9 cellular contexts compared by ENCODE assay signal in the genomic region with DNA sequence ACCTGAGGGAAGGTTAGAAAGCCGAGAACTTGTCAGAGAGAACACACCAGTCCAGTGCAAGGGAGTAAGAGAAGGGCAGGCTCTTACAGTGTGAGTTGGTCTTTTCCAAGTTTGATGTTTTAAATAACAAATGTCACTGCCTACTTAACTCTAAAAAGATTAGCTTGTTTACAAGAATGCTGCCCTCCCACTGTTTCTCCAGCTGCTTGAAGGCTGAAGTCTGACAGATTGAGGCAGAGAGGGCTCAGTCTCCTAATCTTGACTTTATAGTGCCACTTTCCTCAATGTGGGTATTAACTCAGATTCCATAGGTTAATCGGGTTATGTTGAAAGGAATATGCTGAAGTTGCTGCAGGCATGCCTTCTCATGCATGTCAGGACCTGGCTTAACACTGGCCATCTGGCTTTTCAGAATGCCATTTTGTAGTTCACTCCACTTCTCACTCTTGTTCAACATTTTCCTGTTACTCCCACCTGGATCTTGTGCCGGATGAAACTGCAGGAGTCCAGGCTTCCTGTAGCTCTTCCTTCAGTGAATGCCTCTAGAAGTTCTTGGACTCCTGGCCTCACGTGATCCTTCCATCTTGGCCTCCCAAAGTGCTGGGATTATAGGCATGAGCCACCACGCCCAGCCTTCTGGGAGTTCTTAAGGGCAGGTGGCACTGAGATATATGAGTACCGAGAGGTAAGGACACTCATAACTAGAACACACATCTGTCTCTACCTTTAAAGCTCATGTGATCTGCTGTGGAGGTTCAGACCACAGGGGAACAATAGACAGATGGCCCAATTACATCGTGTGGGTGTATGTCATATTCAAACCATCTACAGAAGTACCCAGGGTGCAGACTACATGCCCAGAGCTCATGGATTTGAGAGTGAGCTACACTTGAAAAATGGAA.
A peak's percentile ranks its signal among the peaks of the same experiment; 100 is the strongest.
DNase-seq lines count a peak whose midpoint lies in the region; ATAC-seq and TF ChIP-seq lines count a peak whose summit lies in the region.
"Had no signal": no experiment of that assay in that cellular context is flagged by ENCODE, and none has a peak within 500 bp of the region (broad histone marks: within the 10 kb centered on the region; RNA-seq: fewer than 3 reads in every experiment).

No MANE protein-coding gene starts in this region.

- peak overlapping the region; percentile 65 for H3K27ac ChIP-seq in HUES48 (ENCODE audit: low read depth, low read length)
- no peak overlapping the region for H3K27ac ChIP-seq in body of pancreas
- H3K27ac ChIP-seq: adrenal gland had no signal

- no peak overlapping the region for H3K4me3 ChIP-seq in HUES48 (ENCODE audit: low read depth, low read length)
- no peak overlapping the region for H3K4me3 ChIP-seq in body of pancreas
- H3K4me3 ChIP-seq: adrenal gland had no signal

- WGBS in body of pancreas, 2 donors = 87 to 89% methylated on average over 7 of the region's 7 CpGs

- H3K4me1 ChIP-seq in HUES48 (ENCODE audit: control insufficient read depth, insufficient read depth, low read length) = peaks cover 32% of the 10 kb centered on the region
- H3K4me1 ChIP-seq in body of pancreas = no peaks in the 10 kb centered on the region

- H3K36me3 Mint-ChIP-seq in natural killer cell treated with Interleukin-12 subunit alpha and Interleukin-12 subunit beta and Interleukin-15 and Interleukin-18, amount 100 ng/mL, for 72 hours = peaks cover 19% of the 10 kb centered on the region

- no peak for TF ChIP-seq CTCF in body of pancreas (IDR thresholded peaks at IDR 0.05)

- peak; percentile 80 for ATAC-seq in GM21723 (IDR thresholded peaks at IDR 0.05; ENCODE audit: unreplicated experiment)
- peak in 1 of 2 donors; percentile 51 for ATAC-seq in natural killer cell treated with Interleukin-12 subunit alpha and Interleukin-12 subunit beta and Interleukin-15 and Interleukin-18, amount 100 ng/mL, for 72 hours
- no peak for ATAC-seq in body of pancreas

- no peaks in the 10 kb centered on the region for H3K27me3 ChIP-seq in HUES48 (ENCODE audit: control insufficient read depth, insufficient read depth, low read length)
- H3K27me3 ChIP-seq in body of pancreas = no peaks in the 10 kb centered on the region
- H3K27me3 ChIP-seq: adrenal gland had no signal

- H3K9me3 Mint-ChIP-seq in natural killer cell treated with Interleukin-12 subunit alpha and Interleukin-12 subunit beta and Interleukin-15 and Interleukin-18, amount 100 ng/mL, for 72 hours = peaks cover 11% of the 10 kb centered on the region

- peak overlapping the region; percentile 48 to 78 for H3K27ac Mint-ChIP-seq in natural killer cell treated with Interleukin-12 subunit alpha and Interleukin-12 subunit beta and Interleukin-15 and Interleukin-18, amount 100 ng/mL, for 72 hours

- H3K4me1 Mint-ChIP-seq in natural killer cell treated with Interleukin-12 subunit alpha and Interleukin-12 subunit beta and Interleukin-15 and Interleukin-18, amount 100 ng/mL, for 72 hours (ENCODE audit: low read depth in 2 of 2) = peaks cover 54 to 62% of the 10 kb centered on the region in 2 donors

- intact Hi-C loops in body of pancreas (cut with DNase I) = no loop called here

- no peak overlapping the region for H3K9ac ChIP-seq in HUES48 (ENCODE audit: low read depth, low read length)

- peak; percentile 29 for DNase-seq in NCI-H510A treated with DMSO at 0.1 percent for 48 hours (lab: John Stamatoyannopoulos, UW)
- DNase-seq in NCI-H510A (lab: John Stamatoyannopoulos, UW) = no peak
- DNase-seq in natural killer cell treated with Interleukin-12 subunit alpha and Interleukin-12 subunit beta and Interleukin-15 and Interleukin-18, amount 100 ng/mL, for 72 hours (ENCODE audit: low spot score) = no peak
- no peak for DNase-seq in body of pancreas
- no peak for DNase-seq in cerebellar nuclear complex (lab: John Stamatoyannopoulos, UW)
- DNase-seq in hippocampal formation (lab: John Stamatoyannopoulos, UW) = no peak
- DNase-seq: adrenal gland had no signal

- H3K9me3 ChIP-seq in HUES48 (ENCODE audit: control insufficient read depth, insufficient read depth, low read length) = 0 out of 2 replicates have a peak, but pooled peaks cover 3% of the 10 kb centered on the region
- H3K9me3 ChIP-seq in body of pancreas = no peaks in the 10 kb centered on the region
- H3K9me3 ChIP-seq: adrenal gland had no signal

- TF ChIP-seq POLR2A in body of pancreas (IDR thresholded peaks at IDR 0.05) = no peak

- H3K36me3 ChIP-seq in HUES48 (ENCODE audit: control insufficient read depth, insufficient read depth, low read length) = no peaks in the 10 kb centered on the region
- no peaks in the 10 kb centered on the region for H3K36me3 ChIP-seq in body of pancreas (replicated peaks in 1 of 2; ENCODE audit: insufficient read depth in 1 of 2, low read depth in 2 of 2)
- H3K36me3 ChIP-seq: adrenal gland had no signal

- H3K4me3 Mint-ChIP-seq in natural killer cell treated with Interleukin-12 subunit alpha and Interleukin-12 subunit beta and Interleukin-15 and Interleukin-18, amount 100 ng/mL, for 72 hours = no peak overlapping the region

- no peaks in the 10 kb centered on the region for H3K27me3 Mint-ChIP-seq in natural killer cell treated with Interleukin-12 subunit alpha and Interleukin-12 subunit beta and Interleukin-15 and Interleukin-18, amount 100 ng/mL, for 72 hours
